In the genomic region with DNA sequence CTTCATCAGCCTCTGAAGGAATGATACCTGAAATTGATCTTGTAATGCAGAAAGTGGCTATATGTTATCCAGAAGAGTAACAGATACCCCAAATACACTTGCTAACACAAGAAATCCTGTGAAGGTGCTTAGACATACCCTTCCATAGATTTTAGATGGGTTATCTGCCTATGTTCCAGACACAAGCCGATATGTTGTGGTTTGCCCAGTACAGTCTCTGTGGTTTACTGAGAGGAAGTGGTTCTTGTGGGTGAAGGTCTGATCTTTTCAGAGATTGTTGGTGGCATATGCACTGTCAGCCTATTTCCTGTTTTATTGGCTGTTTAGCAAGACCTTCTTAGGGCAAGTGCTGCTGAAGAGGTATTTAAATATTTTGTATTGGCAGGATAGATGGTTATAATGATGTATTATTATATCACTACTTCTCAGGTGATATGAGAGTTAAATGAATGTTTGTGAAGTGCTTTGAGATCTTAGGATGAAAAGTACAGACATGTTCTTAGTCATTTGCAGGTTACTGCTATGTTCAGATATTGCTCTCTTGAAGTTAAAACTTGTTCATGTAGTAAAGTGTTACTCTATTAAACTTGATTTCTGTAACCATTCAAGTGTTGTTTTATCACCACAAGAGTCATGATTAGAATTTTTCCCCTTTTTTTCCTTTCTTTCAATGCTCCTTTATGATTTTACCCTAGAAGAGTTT, we compare ENCODE assay signal across 8 cellular contexts. TPM values are rescaled to one million over a fixed set of nuclear protein-coding genes. Genes with fewer than 3 reads are reported as not detected.
DNase-seq lines count a peak whose midpoint lies in the region; ATAC-seq and TF ChIP-seq lines count a peak whose summit lies in the region.

No MANE protein-coding gene starts in this region.

- H3K4me1 Mint-ChIP-seq in Calu3 (ENCODE audit: low read depth, unreplicated experiment): peaks cover 39% of the 10 kb centered on the region
- H3K4me1 Mint-ChIP-seq in stimulated activated memory B cell treated with anti-CD40 and anti-IgM and Interleukin-4, amounts not matched to agents 10 μg/mL and 1 μg/mL and 100 μg/mL, for 72 hours: peaks cover 41% of the 10 kb centered on the region

- no peak for DNase-seq in Calu3
- no peak for DNase-seq in RWPE1 (ENCODE audit: low spot score)
- DNase-seq in effector CD8-positive, alpha-beta T cell (lab: John Stamatoyannopoulos, UW): peak; percentile 13
- DNase-seq in NCI-H748 (lab: John Stamatoyannopoulos, UW; ENCODE audit: unreplicated experiment): no peak
- DNase-seq in NCI-H187 treated with DMSO at 0.1 percent for 48 hours (lab: John Stamatoyannopoulos, UW): no peak

- TF ChIP-seq CTCF in Calu3 (IDR thresholded peaks at IDR 0.05; ENCODE audit: unreplicated experiment) (no peak), RWPE1 (conservative IDR thresholded peaks at IDR 0.05; ENCODE audit: low read depth) (no peak)

- ATAC-seq in GM19043 (IDR thresholded peaks at IDR 0.05; ENCODE audit: low read depth, unreplicated experiment): peak; percentile 80
- peak; percentile 82 for ATAC-seq in HG03095 (IDR thresholded peaks at IDR 0.05; ENCODE audit: unreplicated experiment)
- ATAC-seq in stimulated activated memory B cell treated with anti-CD40 and anti-IgM and Interleukin-4, amounts not matched to agents 10 μg/mL and 1 μg/mL and 100 μg/mL, for 72 hours: peak; percentile 93

- no peaks in the 10 kb centered on the region for H3K27me3 Mint-ChIP-seq in Calu3 (ENCODE audit: unreplicated experiment)
- peaks cover 61% of the 10 kb centered on the region for H3K27me3 Mint-ChIP-seq in stimulated activated memory B cell treated with anti-CD40 and anti-IgM and Interleukin-4, amounts not matched to agents 10 μg/mL and 1 μg/mL and 100 μg/mL, for 72 hours

- peak overlapping the region; percentile 28 for H3K4me3 Mint-ChIP-seq in Calu3 (ENCODE audit: low read depth, unreplicated experiment)
- peak overlapping the region; percentile 38 for H3K4me3 Mint-ChIP-seq in stimulated activated memory B cell treated with anti-CD40 and anti-IgM and Interleukin-4, amounts not matched to agents 10 μg/mL and 1 μg/mL and 100 μg/mL, for 72 hours

- peak overlapping the region; percentile 34; the same call in 1 of the 2 replicates for H3K27ac ChIP-seq in RWPE1

- peak overlapping the region; percentile 14 for H3K27ac Mint-ChIP-seq in Calu3 (ENCODE audit: unreplicated experiment)
- no peak overlapping the region for H3K27ac Mint-ChIP-seq in stimulated activated memory B cell treated with anti-CD40 and anti-IgM and Interleukin-4, amounts not matched to agents 10 μg/mL and 1 μg/mL and 100 μg/mL, for 72 hours

- CTCF ChIA-PET in Calu3 (lab: Charles Lee) (interaction anchor here (1.1 kb wide), 1 partner anchor 86 kb away, joined by 3 read pairs; no protein-coding TSS in a partner anchor), RWPE1 (lab: Yijun Ruan, JAX) (no interaction called here)

- no TSS peak for BruUV-seq in Calu3 (replicated peaks; lab: Mats Ljungman, UMichigan)

- peaks cover 9% of the 10 kb centered on the region for H3K36me3 Mint-ChIP-seq in Calu3 (ENCODE audit: insufficient read depth, unreplicated experiment)
- peaks cover 6% of the 10 kb centered on the region for H3K36me3 Mint-ChIP-seq in stimulated activated memory B cell treated with anti-CD40 and anti-IgM and Interleukin-4, amounts not matched to agents 10 μg/mL and 1 μg/mL and 100 μg/mL, for 72 hours

- H3K9me3 Mint-ChIP-seq in Calu3 (ENCODE audit: low read depth, unreplicated experiment): no peaks in the 10 kb centered on the region
- H3K9me3 Mint-ChIP-seq in stimulated activated memory B cell treated with anti-CD40 and anti-IgM and Interleukin-4, amounts not matched to agents 10 μg/mL and 1 μg/mL and 100 μg/mL, for 72 hours: peaks cover 4% of the 10 kb centered on the region

- POLR2A ChIA-PET in RWPE1 (lab: Yijun Ruan, JAX; ENCODE audit: low non-redundant PET): no interaction called here

- intact Hi-C loops in Calu3 (cut with micrococcal nuclease; ENCODE audit: unreplicated experiment): no loop called here

RNA-seq across cellular contexts. Expression of a gene that starts 8.2 kb away (rescaled TPM):
- total RNA-seq in Calu3 (2022): 50.0 and 55.2 TPM in 2 replicates

RNA-seq across cellular contexts. Expression of a gene that starts 19.4 kb away (rescaled TPM):
- total RNA-seq in Calu3 (2022): 4.9 and 5.9 TPM in 2 replicates
